In genomic region chr4:40828661-40829060, GRCh38 we compare ENCODE assay signal across 21 cellular contexts.
"Had no signal": no experiment of that assay in that cellular context is flagged by ENCODE, and none has a peak within 500 bp of the region (broad histone marks: within the 10 kb centered on the region; RNA-seq: fewer than 3 reads in every experiment).

No MANE protein-coding gene starts in this region.

- H3K36me3 Mint-ChIP-seq: immature natural killer cell had no signal

- H3K9me3 Mint-ChIP-seq: immature natural killer cell, mesothelial cell of epicardium had no signal

- H3K27me3 ChIP-seq: colonic mucosa, dorsolateral prefrontal cortex, esophagus muscularis mucosa, foreskin keratinocyte, gastroesophageal sphincter, heart left ventricle, hepatocyte, left lung had no signal

- H3K27me3 Mint-ChIP-seq: naive B cell had no signal

- H3K27ac ChIP-seq: colonic mucosa, esophagus muscularis mucosa, foreskin keratinocyte, gastroesophageal sphincter, heart left ventricle, hepatocyte, lower lobe of right lung had no signal

- H3K9me3 ChIP-seq: colonic mucosa, esophagus muscularis mucosa, gastroesophageal sphincter, heart left ventricle, left lung, lower lobe of right lung, mucosa of descending colon had no signal

- H3K4me3 ChIP-seq: colonic mucosa, dorsolateral prefrontal cortex, esophagus muscularis mucosa, gastroesophageal sphincter, heart left ventricle, hepatocyte, left lung, lower lobe of right lung, mucosa of descending colon had no signal

- ATAC-seq: foreskin keratinocyte, gastroesophageal sphincter, heart left ventricle, left cardiac atrium, left lung, left ventricle myocardium superior, lower lobe of right lung, mucosa of descending colon had no signal

- H3K4me3 Mint-ChIP-seq: immature natural killer cell, mesothelial cell of epicardium had no signal

- H3K36me3 ChIP-seq: colonic mucosa had no signal

- H3K4me1 Mint-ChIP-seq: immature natural killer cell, mesothelial cell of epicardium had no signal

- DNase-seq: colonic mucosa; cortex of kidney; dermis blood vessel endothelial cell; dorsolateral prefrontal cortex; effector CD4-positive, alpha-beta T cell; effector memory CD4-positive, alpha-beta T cell; foreskin keratinocyte; heart left ventricle; hypothalamus; immature natural killer cell; left cardiac atrium; left lung; left ventricle myocardium superior; lower lobe of right lung; mesenchymal stem cell; mucosa of descending colon; naive B cell had no signal

- H3K27ac Mint-ChIP-seq: immature natural killer cell, mesothelial cell of epicardium had no signal

- H3K4me1 ChIP-seq: colonic mucosa, esophagus muscularis mucosa, foreskin keratinocyte, gastroesophageal sphincter, heart left ventricle, lower lobe of right lung had no signal
